1 cellular context compared by ENCODE assay signal in genomic region chr12:24955389-24955788, GRCh38.
A peak's percentile ranks its signal among the peaks of the same experiment; 100 is the strongest.
TF ChIP-seq lines count a peak whose summit lies in the region.

No MANE protein-coding gene starts in this region.

TF ChIP-seq in K562, 482 proteins besides CTCF, POLR2A, EP300 and RAD21:
- TF ChIP-seq BRF1 (IDR thresholded peaks at IDR 0.05; ENCODE audit: borderline replicate concordance, extremely low read depth, insufficient read length) (no peak), ZNF592 (IDR thresholded peaks at IDR 0.05) (peak; percentile 39; the same call in 1 of the 2 replicates), L3MBTL2 (IDR thresholded peaks at IDR 0.05) (0 out of 2 replicates have a peak, but pooled peaks have one; percentile 16), EHMT2 (IDR thresholded peaks at IDR 0.05) (peak; percentile 61; the same call in 1 of the 2 replicates)
